20 cellular contexts compared by ENCODE assay signal in genomic region chr4:107870236-107870635, GRCh38. TPM values are rescaled to one million over a fixed set of nuclear protein-coding genes. Genes with fewer than 3 reads are reported as not detected.
"Had no signal": no experiment of that assay in that cellular context is flagged by ENCODE, and none has a peak within 500 bp of the region (broad histone marks: within the 10 kb centered on the region; RNA-seq: fewer than 3 reads in every experiment).

No MANE protein-coding gene starts in this region.

- H3K27ac ChIP-seq: KMS-11, PC-9 had no signal

- H3K4me2 ChIP-seq: KMS-11, PC-9 had no signal

- H3K27me3 Mint-ChIP-seq: activated naive CD8-positive, alpha-beta T cell; brain had no signal

- H3K27ac Mint-ChIP-seq: activated B cell treated with CpG ODN at 0.5 μM for 24 hours; activated CD4-positive, alpha-beta memory T cell treated with anti-CD3 and anti-CD28 coated beads for 36 hours; activated CD4-positive, alpha-beta T cell treated with anti-CD3 and anti-CD28 coated beads, Interleukin-2, amount 10 ng/mL, durations not matched to agents 7 days and 5 days; activated naive CD4-positive, alpha-beta T cell treated with anti-CD3 and anti-CD28 coated beads for 36 hours; activated naive CD8-positive, alpha-beta T cell; activated T-helper 17 cell treated with anti-CD3 and anti-CD28 coated beads, Interleukin-2, amount 50 U/mL, for 72 hours; brain; T-helper 17 cell had no signal

- FAIRE-seq: astrocyte had no signal

- H2AFZ ChIP-seq: PC-9 had no signal

- H3K36me3 Mint-ChIP-seq: activated CD4-positive, alpha-beta memory T cell treated with anti-CD3 and anti-CD28 coated beads for 36 hours; activated naive CD8-positive, alpha-beta T cell; brain had no signal

- H3K4me3 ChIP-seq: PC-9 had no signal

- H3K9ac ChIP-seq: KMS-11 had no signal

- H3K4me1 Mint-ChIP-seq: activated B cell treated with CpG ODN at 0.5 μM for 24 hours; activated CD4-positive, alpha-beta T cell treated with anti-CD3 and anti-CD28 coated beads, Interleukin-2, amount 10 ng/mL, durations not matched to agents 7 days and 5 days; activated T-helper 17 cell treated with anti-CD3 and anti-CD28 coated beads, Interleukin-2, amount 50 U/mL, for 72 hours; T-helper 17 cell had no signal

- DNase-seq: activated B cell treated with CpG ODN at 0.5 μM for 24 hours; activated CD4-positive, alpha-beta memory T cell treated with anti-CD3 and anti-CD28 coated beads for 36 hours; activated CD4-positive, alpha-beta T cell treated with anti-CD3 and anti-CD28 coated beads for 1 hour; activated CD4-positive, alpha-beta T cell treated with anti-CD3 and anti-CD28 coated beads, Interleukin-2, amount 10 ng/mL, durations not matched to agents 7 days and 5 days; activated CD8-positive, alpha-beta memory T cell treated with anti-CD3 and anti-CD28 coated beads for 24 hours; activated gamma-delta T cell; activated naive CD4-positive, alpha-beta T cell treated with anti-CD3 and anti-CD28 coated beads for 36 hours; activated T-cell treated with anti-CD3 and anti-CD28 coated beads, Interleukin-2, amount 50 U/mL, for 4 hours; amygdala; NCI-H1436; NCI-H1694 treated with DMSO at 0.1 percent for 48 hours; PC-9; SIG-M5; T-helper 17 cell; T-helper 9 cell had no signal

- H3K9me3 Mint-ChIP-seq: activated CD4-positive, alpha-beta T cell treated with anti-CD3 and anti-CD28 coated beads, Interleukin-2, amount 10 ng/mL, durations not matched to agents 7 days and 5 days; activated naive CD4-positive, alpha-beta T cell treated with anti-CD3 and anti-CD28 coated beads for 36 hours; activated T-cell treated with anti-CD3 and anti-CD28 coated beads, Interleukin-2, amount 50 U/mL, for 4 hours; activated T-helper 17 cell treated with anti-CD3 and anti-CD28 coated beads, Interleukin-2, amount 50 U/mL, for 72 hours had no signal

- H3K4me3 Mint-ChIP-seq: activated B cell treated with CpG ODN at 0.5 μM for 24 hours; activated CD4-positive, alpha-beta memory T cell treated with anti-CD3 and anti-CD28 coated beads for 36 hours; activated CD4-positive, alpha-beta T cell treated with anti-CD3 and anti-CD28 coated beads, Interleukin-2, amount 10 ng/mL, durations not matched to agents 7 days and 5 days; activated naive CD4-positive, alpha-beta T cell treated with anti-CD3 and anti-CD28 coated beads for 36 hours; activated naive CD8-positive, alpha-beta T cell; activated T-cell treated with anti-CD3 and anti-CD28 coated beads, Interleukin-2, amount 50 U/mL, for 4 hours; activated T-helper 17 cell treated with anti-CD3 and anti-CD28 coated beads, Interleukin-2, amount 50 U/mL, for 72 hours; brain; T-helper 17 cell had no signal

RNA-seq across cellular contexts. Expression of gene SGMS2, which starts 45.5 kb away (rescaled TPM):
- total RNA-seq: activated B cell treated with CpG ODN at 0.5 μM for 24 hours had no signal
